In the genomic region with DNA sequence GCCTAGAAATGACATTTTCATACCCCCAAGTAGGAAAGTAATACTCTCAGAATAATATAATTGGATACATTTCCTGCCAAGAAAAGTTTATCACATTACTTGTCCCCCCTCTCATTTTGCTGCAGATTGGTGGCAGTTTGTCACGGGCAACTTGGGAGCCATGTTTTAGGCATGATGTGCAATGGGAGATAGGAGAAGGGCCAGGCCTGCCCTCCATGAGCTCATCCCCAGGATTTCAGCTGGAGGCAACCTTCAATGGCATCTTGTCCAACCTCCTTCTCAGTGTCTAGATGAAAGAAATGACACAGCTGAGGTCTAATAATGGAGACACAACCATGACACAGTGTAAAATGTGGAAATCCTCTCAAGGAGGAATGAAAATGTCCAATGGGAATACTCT, we compare ENCODE assay signal across 22 cellular contexts.
"Had no signal": no experiment of that assay in that cellular context is flagged by ENCODE, and none has a peak within 500 bp of the region (broad histone marks: within the 10 kb centered on the region; RNA-seq: fewer than 3 reads in every experiment).

No MANE protein-coding gene starts in this region.

- H3K4me2 ChIP-seq: neural progenitor cell had no signal

- H2AFZ ChIP-seq: neural progenitor cell had no signal

- H3K9me3 ChIP-seq: transverse colon had no signal

- ATAC-seq: esophagus mucosa, left lobe of liver had no signal

- H3K4me1 ChIP-seq: neural progenitor cell, transverse colon had no signal

- H3K36me3 Mint-ChIP-seq: neural progenitor cell had no signal

- H3K36me3 ChIP-seq: neural progenitor cell, transverse colon had no signal

- H3K4me3 Mint-ChIP-seq: activated CD4-positive, alpha-beta memory T cell treated with anti-CD3 and anti-CD28 coated beads, Interleukin-2, amount 10 ng/mL, durations not matched to agents 7 days and 5 days; activated T-cell treated with anti-CD3 and anti-CD28 coated beads, Interleukin-2, amount 50 U/mL, for 24 hours; neural progenitor cell had no signal

- H3K27ac Mint-ChIP-seq: activated CD4-positive, alpha-beta memory T cell treated with anti-CD3 and anti-CD28 coated beads, Interleukin-2, amount 10 ng/mL, durations not matched to agents 7 days and 5 days; activated T-cell treated with anti-CD3 and anti-CD28 coated beads, Interleukin-2, amount 50 U/mL, for 24 hours; activated T-helper 2 cell treated with anti-CD3 and anti-CD28 coated beads, Interferon-gamma antibody, Interleukin-2, Interleukin-4, amounts not matched to agents 10 μg/mL and 5 μg/mL and 100 μg/mL, durations not matched to agents 14 hours and 24 hours and 36 hours; neural progenitor cell had no signal

- FAIRE-seq: keratinocyte had no signal

- H3K27me3 ChIP-seq: neural progenitor cell, transverse colon had no signal

- DNase-seq: activated CD4-positive, alpha-beta memory T cell treated with anti-CD3 and anti-CD28 coated beads, Interleukin-2, amount 10 ng/mL, durations not matched to agents 7 days and 5 days; activated CD4-positive, alpha-beta T cell treated with anti-CD3 and anti-CD28 coated beads for 48 hours; activated CD4-positive, CD25-positive, alpha-beta regulatory T cell; activated naive CD4-positive, alpha-beta T cell treated with Interleukin-2 at 50 U/mL for 16 hours; activated T-cell treated with anti-CD3 and anti-CD28 coated beads, Interleukin-2, amount 50 U/mL, for 24 hours; aorta; cortex of kidney; hippocampal formation; mammary epithelial cell; posterior cingulate gyrus; stimulated activated CD4-positive, alpha-beta T cell treated with anti-CD3 and anti-CD28 coated beads, Interleukin-12 subunit alpha, Interleukin-12 subunit beta, amount 100 ng/mL, for 4 hours; stimulated activated CD4-positive, alpha-beta T cell treated with anti-CD3 and anti-CD28 coated beads, Interleukin-1b, Interleukin-23, amount 100 ng/mL, for 48 hours; stimulated activated CD8-positive, alpha-beta memory T cell treated with anti-CD3 and anti-CD28 coated beads, Interleukin-4, amount 100 ng/mL, for 48 hours; stimulated activated naive CD4-positive, alpha-beta T cell treated with Interleukin-2 at 50 U/mL for 16 hours; T-helper 1 cell; T1000; transverse colon had no signal

- H3K9ac ChIP-seq: neural progenitor cell had no signal

- H3K9me3 Mint-ChIP-seq: activated CD4-positive, alpha-beta memory T cell treated with anti-CD3 and anti-CD28 coated beads, Interleukin-2, amount 10 ng/mL, durations not matched to agents 7 days and 5 days; activated T-cell treated with anti-CD3 and anti-CD28 coated beads, Interleukin-2, amount 50 U/mL, for 24 hours; activated T-helper 2 cell treated with anti-CD3 and anti-CD28 coated beads, Interferon-gamma antibody, Interleukin-2, Interleukin-4, amounts not matched to agents 10 μg/mL and 5 μg/mL and 100 μg/mL, durations not matched to agents 14 hours and 24 hours and 36 hours; neural progenitor cell had no signal

- H3K4me3 ChIP-seq: neural progenitor cell, transverse colon had no signal

- H3K27ac ChIP-seq: neural progenitor cell, transverse colon had no signal
